ENCODE assay signal across 22 cellular contexts in the genomic region with DNA sequence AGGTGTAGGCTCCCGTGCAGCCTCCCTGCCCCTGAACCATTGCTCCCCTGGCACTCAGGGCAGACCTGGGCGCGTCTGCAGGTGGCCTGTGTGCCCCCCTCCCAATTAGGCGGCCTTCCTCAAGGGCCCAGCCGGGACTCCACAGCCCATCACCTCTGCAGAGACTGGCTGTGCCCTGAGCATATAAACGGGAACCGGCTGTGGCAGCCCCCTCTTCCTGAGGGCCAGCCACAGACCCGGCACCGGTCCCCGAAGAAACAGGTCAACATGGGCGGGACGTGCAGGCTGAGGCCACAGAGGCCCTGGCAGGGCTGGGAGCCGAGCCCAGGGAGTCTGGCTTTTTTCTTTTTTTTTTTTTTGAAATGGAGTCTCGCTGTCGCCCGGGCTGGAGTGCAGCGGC. TPM values are rescaled to one million over a fixed set of nuclear protein-coding genes. Genes with fewer than 3 reads are reported as not detected.
A peak's percentile ranks its signal among the peaks of the same experiment; 100 is the strongest.
DNase-seq lines count a peak whose midpoint lies in the region; ATAC-seq and TF ChIP-seq lines count a peak whose summit lies in the region.
"Had no signal": no experiment of that assay in that cellular context is flagged by ENCODE, and none has a peak within 500 bp of the region (broad histone marks: within the 10 kb centered on the region; RNA-seq: fewer than 3 reads in every experiment).

No MANE protein-coding gene starts in this region.

- peaks cover 27 to 37% of the 10 kb centered on the region in 2 donors for H3K4me1 ChIP-seq in adrenal gland (replicated peaks in 1 of 2)
- H3K4me1 ChIP-seq: neural progenitor cell had no signal

- ATAC-seq in sciatic nerve (no peak), GM19328 (IDR thresholded peaks at IDR 0.05; ENCODE audit: unreplicated experiment) (no peak)
- ATAC-seq: activated CD8-positive, alpha-beta T cell treated with anti-CD3 and anti-CD28 coated beads for 36 hours; SK-N-SH treated with all-trans-retinoic acid at 6 μM for 48 hours; stimulated activated effector memory CD8-positive, alpha-beta T cell treated with anti-CD3 and anti-CD28 coated beads, Interleukin-12 subunit alpha, Interleukin-12 subunit beta, amount 100 ng/mL, for 72 hours had no signal

- TF ChIP-seq POLR2A in adrenal gland (IDR thresholded peaks at IDR 0.05) (no peak), erythroblast (IDR thresholded peaks at IDR 0.05; ENCODE audit: low read length) (no peak)

- DNase-seq in adrenal gland (peak in 5 of 7 donors; percentile 42 to 92 (median 72)), sciatic nerve (ENCODE audit: low spot score) (peak; percentile 55), COLO668 (lab: John Stamatoyannopoulos, UW; ENCODE audit: unreplicated experiment) (no peak), erythroblast (lab: John Stamatoyannopoulos, UW) (no peak)
- DNase-seq in stimulated activated CD4-positive, alpha-beta T cell treated with anti-CD3 and anti-CD28 coated beads, Interleukin-4, amount 100 ng/mL, for 24 hours: no peak
- DNase-seq: activated CD8-positive, alpha-beta T cell treated with anti-CD3 and anti-CD28 coated beads for 36 hours; activated naive CD4-positive, alpha-beta T cell treated with anti-CD3 and anti-CD28 coated beads for 36 hours; brain microvascular endothelial cell; H7; hippocampal formation; left ventricle myocardium inferior; mesenchymal stem cell; NCI-H1436 treated with DMSO at 0.1 percent for 48 hours; NCI-H2081 treated with DMSO at 0.1 percent for 48 hours; Right ventricle myocardium superior had no signal

- H3K36me3 ChIP-seq in adrenal gland (replicated peaks in 1 of 2): peaks cover 0 to 9% of the 10 kb centered on the region in 2 donors
- H3K36me3 ChIP-seq: neural progenitor cell had no signal

- no peak for TF ChIP-seq CTCF in adrenal gland (IDR thresholded peaks at IDR 0.05)

- no peaks in the 10 kb centered on the region for H3K9me3 ChIP-seq in adrenal gland (replicated peaks in 1 of 3)
- H3K9me3 ChIP-seq: thoracic aorta had no signal

- H3K4me3 ChIP-seq in adrenal gland: no peak overlapping the region
- H3K4me3 ChIP-seq: left ventricle myocardium inferior, neural progenitor cell, thoracic aorta had no signal

- H3K27ac ChIP-seq in adrenal gland (peak overlapping the region in 2 of 5 donors; percentile 42 to 62), layer of hippocampus (ENCODE audit: low read depth, low read length) (peak overlapping the region; percentile 57)
- H3K27ac ChIP-seq: brain microvascular endothelial cell, C4-2B, left ventricle myocardium inferior, neural progenitor cell, thoracic aorta had no signal

- H3K27me3 ChIP-seq in adrenal gland (no peaks in the 10 kb centered on the region), layer of hippocampus (ENCODE audit: control insufficient read depth, insufficient read depth, low read length) (no peaks in the 10 kb centered on the region)
- H3K27me3 ChIP-seq: brain microvascular endothelial cell, neural progenitor cell had no signal

- intact Hi-C loops in adrenal gland (cut with DNase I): loop anchor here in 1 of 2 donors (10.0 kb wide), 1 partner anchor 185 kb away; no protein-coding TSS in a partner anchor
- intact Hi-C loops in sciatic nerve (cut with DNase I): no loop called here

- 36 to 38% (median 36%) methylated on average over 8 to 17 of the region's 17 CpGs for WGBS in adrenal gland, 4 donors

RNA-seq across cellular contexts. Expression of a gene that starts 12.0 kb away (rescaled TPM):
- total RNA-seq in adrenal gland (10 to 100 TPM; 16.6 to 40.7 (median 28.6) TPM), sciatic nerve (33.4 TPM)
- 10 to 100 TPM; 13.7 to 22.3 (median 21.2) TPM for polyA plus RNA-seq in adrenal gland

RNA-seq across cellular contexts. Expression of a gene that starts 34.3 kb away (rescaled TPM):
- total RNA-seq in adrenal gland (1,000 to 10,000 TPM; 1,603 to 3,482 (median 2,345) TPM), sciatic nerve (1,381 TPM)
- 1,000 to 10,000 TPM in 2 of 3 donors, 100 to 1,000 TPM in 1; 752 to 2,793 (median 1,120) TPM for polyA plus RNA-seq in adrenal gland

RNA-seq across cellular contexts. Expression of a gene that starts 47.1 kb away (rescaled TPM):
- total RNA-seq in adrenal gland (10 to 100 TPM; 34.3 to 77.2 (median 57.6) TPM), sciatic nerve (54.2 TPM)
- 10 to 100 TPM in 2 of 3 donors, 1 to 10 TPM in 1; 7.1 to 22.5 (median 10.6) TPM for polyA plus RNA-seq in adrenal gland

RNA-seq across cellular contexts. Expression of a gene that starts 48.7 kb away (rescaled TPM):
- total RNA-seq in adrenal gland (10 to 100 TPM; 27.2 to 83.2 (median 43.3) TPM), sciatic nerve (69.0 TPM)
- 10 to 100 TPM; 17.6 to 79.0 (median 44.0) TPM for polyA plus RNA-seq in adrenal gland

Comparison
In these comparisons a context has a peak if more than half of its experiments do, and no peak if none do; other contexts are left out.
1. DNase-seq: peak in adrenal gland (5 of 7) and sciatic nerve (single experiment); none in COLO668 (single experiment), erythroblast (0 of 2) and stimulated activated CD4-positive, alpha-beta T cell treated with anti-CD3 and anti-CD28 coated beads, Interleukin-4, amount 100 ng/mL, for 24 hours (single experiment).